ENCODE assay signal across 8 cellular contexts in the genomic region with DNA sequence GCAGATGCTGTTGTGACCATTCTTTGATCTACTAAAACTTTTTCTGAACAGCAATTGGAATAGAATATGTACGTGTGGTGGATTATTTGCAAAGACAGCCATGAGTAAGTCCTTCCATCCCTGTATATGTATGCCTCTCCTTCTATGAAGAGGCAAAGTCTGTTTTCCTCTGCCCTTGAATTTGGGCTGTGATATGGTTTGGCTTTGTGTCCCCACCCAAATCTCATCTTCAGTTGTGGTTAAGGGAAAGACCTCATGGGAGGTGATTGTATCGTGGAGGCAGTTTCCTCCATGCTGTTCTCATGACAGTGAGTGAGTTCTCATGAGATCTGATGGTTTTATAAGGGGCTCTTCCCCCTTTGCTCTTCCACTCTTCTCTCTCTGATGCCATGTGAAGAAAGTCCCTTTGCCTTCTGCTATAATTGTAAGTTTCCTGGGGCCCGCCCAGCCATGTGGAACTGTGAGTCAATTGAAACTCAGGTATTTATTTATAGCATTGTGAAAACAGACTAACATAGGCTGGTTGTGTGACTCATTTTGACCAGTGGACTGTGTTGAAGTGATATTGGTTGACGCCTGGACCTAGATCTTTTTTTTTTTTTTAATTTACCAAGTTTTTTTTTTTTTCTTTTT.
DNase-seq lines count a peak whose midpoint lies in the region; ATAC-seq and TF ChIP-seq lines count a peak whose summit lies in the region.

No MANE protein-coding gene starts in this region.

- no peaks in the 10 kb centered on the region for H3K4me1 ChIP-seq in left ventricle myocardium inferior
- H3K4me1 ChIP-seq in prostate gland (replicated peaks): no peaks in the 10 kb centered on the region

- TF ChIP-seq CTCF in GM20000 (IDR thresholded peaks at IDR 0.05; ENCODE audit: extremely low read depth, missing control alignments): no peak
- no peak for TF ChIP-seq CTCF in left ventricle myocardium inferior (IDR thresholded peaks at IDR 0.05; ENCODE audit: borderline replicate concordance)
- TF ChIP-seq CTCF in prostate gland (IDR thresholded peaks at IDR 0.05): no peak
- no peak for TF ChIP-seq CTCF in glutamatergic neuron (IDR thresholded peaks at IDR 0.05; ENCODE audit: partially characterized antibody, unreplicated experiment)

- H3K4me3 ChIP-seq in left ventricle myocardium inferior (no peak overlapping the region), prostate gland (no peak overlapping the region)

- no peak overlapping the region for H3K27ac ChIP-seq in left ventricle myocardium inferior (replicated peaks)
- no peak overlapping the region for H3K27ac ChIP-seq in prostate gland

- H3K9me3 Mint-ChIP-seq in activated naive CD4-positive, alpha-beta T cell treated with anti-CD3 and anti-CD28 coated beads, Interleukin-2, amount 10 ng/mL, durations not matched to agents 7 days and 5 days: peaks cover 11% of the 10 kb centered on the region
- H3K9me3 Mint-ChIP-seq in glutamatergic neuron (ENCODE audit: unreplicated experiment): no peaks in the 10 kb centered on the region

- H3K4me1 Mint-ChIP-seq in activated naive CD4-positive, alpha-beta T cell treated with anti-CD3 and anti-CD28 coated beads, Interleukin-2, amount 10 ng/mL, durations not matched to agents 7 days and 5 days: peaks cover 9% of the 10 kb centered on the region
- H3K4me1 Mint-ChIP-seq in glutamatergic neuron (ENCODE audit: low read depth, unreplicated experiment): no peaks in the 10 kb centered on the region

- H3K27me3 Mint-ChIP-seq in activated naive CD4-positive, alpha-beta T cell treated with anti-CD3 and anti-CD28 coated beads, Interleukin-2, amount 10 ng/mL, durations not matched to agents 7 days and 5 days: no peaks in the 10 kb centered on the region
- no peaks in the 10 kb centered on the region for H3K27me3 Mint-ChIP-seq in glutamatergic neuron (ENCODE audit: unreplicated experiment)

- no peak overlapping the region for H3K4me3 Mint-ChIP-seq in activated naive CD4-positive, alpha-beta T cell treated with anti-CD3 and anti-CD28 coated beads, Interleukin-2, amount 10 ng/mL, durations not matched to agents 7 days and 5 days
- H3K4me3 Mint-ChIP-seq in glutamatergic neuron (ENCODE audit: unreplicated experiment): no peak overlapping the region

- no peak overlapping the region for H3K27ac Mint-ChIP-seq in activated naive CD4-positive, alpha-beta T cell treated with anti-CD3 and anti-CD28 coated beads, Interleukin-2, amount 10 ng/mL, durations not matched to agents 7 days and 5 days
- no peak overlapping the region for H3K27ac Mint-ChIP-seq in glutamatergic neuron (ENCODE audit: unreplicated experiment)

- no peak for TF ChIP-seq POLR2A in prostate gland (IDR thresholded peaks at IDR 0.05)

- H3K36me3 ChIP-seq in left ventricle myocardium inferior (no peaks in the 10 kb centered on the region), prostate gland (no peaks in the 10 kb centered on the region)

- ATAC-seq in HG03558 (IDR thresholded peaks at IDR 0.05; ENCODE audit: extremely low read depth, unreplicated experiment): peak; percentile 70

- no peaks in the 10 kb centered on the region for H3K27me3 ChIP-seq in left ventricle myocardium inferior (ENCODE audit: low read depth)
- no peaks in the 10 kb centered on the region for H3K27me3 ChIP-seq in prostate gland (replicated peaks; ENCODE audit: insufficient read depth)

- peaks cover 7% of the 10 kb centered on the region for H3K36me3 Mint-ChIP-seq in activated naive CD4-positive, alpha-beta T cell treated with anti-CD3 and anti-CD28 coated beads, Interleukin-2, amount 10 ng/mL, durations not matched to agents 7 days and 5 days
- no peaks in the 10 kb centered on the region for H3K36me3 Mint-ChIP-seq in glutamatergic neuron (ENCODE audit: unreplicated experiment)

- intact Hi-C loops in left ventricle myocardium inferior (cut with micrococcal nuclease): no loop called here
- intact Hi-C loops in prostate gland (cut with DNase I): no loop called here

- H3K9me3 ChIP-seq in left ventricle myocardium inferior (replicated peaks) (no peaks in the 10 kb centered on the region), prostate gland (no peaks in the 10 kb centered on the region)

- CTCF ChIA-PET in activated naive CD4-positive, alpha-beta T cell treated with anti-CD3 and anti-CD28 coated beads, Interleukin-2, amount 10 ng/mL, durations not matched to agents 7 days and 5 days (lab: Charles Lee): no interaction called here

- DNase-seq in AG08396 (ENCODE audit: low spot score) (peak; percentile 18), GM20000 (ENCODE audit: low spot score) (peak; percentile 23), left ventricle myocardium inferior (no peak), prostate gland (ENCODE audit: low spot score) (no peak), glutamatergic neuron (no peak)
- DNase-seq in activated naive CD4-positive, alpha-beta T cell treated with anti-CD3 and anti-CD28 coated beads, Interleukin-2, amount 10 ng/mL, durations not matched to agents 7 days and 5 days: peak; percentile 31
- peak; percentile 47 to 61 for DNase-seq in stimulated activated CD4-positive, alpha-beta T cell treated with anti-CD3 and anti-CD28 coated beads, Interleukin-4, amount 100 ng/mL, for 4 hours

- WGBS in prostate gland: 90% methylated on average over 4 of the region's 4 CpGs

Comparison
In these comparisons a context has a peak if more than half of its experiments do, and no peak if none do; other contexts are left out.
1. DNase-seq: peak in AG08396 (single experiment), GM20000 (single experiment), activated naive CD4-positive, alpha-beta T cell treated with anti-CD3 and anti-CD28 coated beads, Interleukin-2, amount 10 ng/mL, durations not matched to agents 7 days and 5 days (single experiment) and stimulated activated CD4-positive, alpha-beta T cell treated with anti-CD3 and anti-CD28 coated beads, Interleukin-4, amount 100 ng/mL, for 4 hours (2 of 2); none in left ventricle myocardium inferior (single experiment), prostate gland (single experiment) and glutamatergic neuron (single experiment).